Comparison of ENCODE assay signal across 2 cellular contexts in genomic region chr5:72005676-72006075, GRCh38.
TF ChIP-seq lines count a peak whose summit lies in the region.

No MANE protein-coding gene starts in this region.

TF ChIP-seq in GM23338, 12 proteins besides CTCF, POLR2A, EP300 and RAD21:
- TF ChIP-seq REST (IDR thresholded peaks at IDR 0.05; ENCODE audit: unreplicated experiment), result no peak

TF ChIP-seq in neural cell, 6 proteins besides CTCF, POLR2A, EP300 and RAD21 (continued from another document):
- no peak for TF ChIP-seq SMC3 (conservative IDR thresholded peaks at IDR 0.05; ENCODE audit: poor library complexity)
- TF ChIP-seq EZH2 (IDR thresholded peaks at IDR 0.05; ENCODE audit: borderline replicate concordance, insufficient read depth, low read length, poor library complexity, severe bottlenecking), result no peak
